8 cellular contexts compared by ENCODE assay signal in the genomic region with DNA sequence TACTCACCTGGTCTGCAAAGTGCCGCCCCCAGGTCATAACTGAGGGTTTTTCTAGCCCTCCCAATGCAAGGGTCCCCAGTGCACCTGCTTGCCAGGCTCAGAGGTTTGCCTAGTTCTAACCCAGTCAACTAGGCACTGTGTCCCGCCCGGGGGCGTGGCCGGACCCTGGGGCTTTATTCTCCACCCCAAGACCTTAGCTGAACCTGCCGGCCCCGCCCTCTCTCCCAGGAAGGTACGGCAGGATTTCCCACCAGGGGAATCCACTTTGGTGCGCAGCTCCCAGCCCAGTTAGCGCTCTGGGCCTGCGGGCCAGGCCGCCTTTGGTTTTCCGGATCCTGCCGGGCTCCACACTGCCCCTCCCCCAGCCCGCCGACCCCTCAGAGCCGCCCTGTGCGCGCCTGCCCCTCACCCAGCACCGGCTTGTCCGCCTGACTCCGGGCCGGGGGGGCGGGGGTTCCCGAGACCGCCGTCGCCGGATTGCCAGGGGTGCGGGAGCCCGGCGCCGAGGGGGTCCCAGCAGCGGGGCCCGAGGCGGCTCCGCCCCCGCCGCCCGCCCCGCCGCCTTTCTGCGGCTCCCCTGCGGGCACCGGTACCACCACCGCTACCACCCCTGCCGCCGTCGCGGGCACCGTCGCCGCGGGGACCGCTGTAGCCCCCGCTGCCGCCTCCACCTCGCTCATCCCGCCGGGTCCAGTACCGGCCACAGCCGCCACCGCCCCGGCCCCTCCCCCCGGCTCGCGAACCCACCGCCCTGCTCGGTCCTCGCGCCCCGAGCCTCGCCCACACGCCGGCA. TPM values are rescaled to one million over a fixed set of nuclear protein-coding genes. Genes with fewer than 3 reads are reported as not detected.
DNase-seq lines count a peak whose midpoint lies in the region; ATAC-seq and TF ChIP-seq lines count a peak whose summit lies in the region.

No MANE protein-coding gene starts in this region.

- intact Hi-C loops in ascending aorta (cut with DNase I) = no loop called here

- peaks cover 23% of the 10 kb centered on the region for H3K4me1 Mint-ChIP-seq in activated naive CD8-positive, alpha-beta T cell (ENCODE audit: low read depth)
- peaks cover 23% of the 10 kb centered on the region for H3K4me1 Mint-ChIP-seq in activated naive CD8-positive, alpha-beta T cell treated with anti-CD3 and anti-CD28 coated beads, Interleukin-2, amount 50 U/mL, for 24 hours

- TF ChIP-seq POLR2A in upper lobe of left lung (IDR thresholded peaks at IDR 0.05) = no peak

- ATAC-seq in activated naive CD8-positive, alpha-beta T cell treated with anti-CD3 and anti-CD28 coated beads, Interleukin-2, amount 50 U/mL, for 24 hours = no peak
- no peak for ATAC-seq in upper lobe of left lung (ENCODE audit: low FRiP score in 2 of 2)
- ATAC-seq in GM19324 (IDR thresholded peaks at IDR 0.05; ENCODE audit: low FRiP score, unreplicated experiment) = no peak

- H3K9me3 Mint-ChIP-seq in activated naive CD8-positive, alpha-beta T cell (ENCODE audit: low read depth) = no peaks in the 10 kb centered on the region
- H3K9me3 Mint-ChIP-seq in activated naive CD8-positive, alpha-beta T cell treated with anti-CD3 and anti-CD28 coated beads, Interleukin-2, amount 50 U/mL, for 24 hours = no peaks in the 10 kb centered on the region

- no peak overlapping the region for H3K9ac ChIP-seq in liver (ENCODE audit: low read depth in 1 of 2, low read length in 2 of 2)

- H3K4me3 ChIP-seq in ascending aorta = peak overlapping the region; percentile 42 to 52
- H3K4me3 ChIP-seq in liver (ENCODE audit: low read depth in 1 of 3, low read length in 3 of 3) = peak overlapping the region in 1 of 3 donors; percentile 25
- peak overlapping the region in 3 of 4 donors; percentile 36 to 46 (median 41) for H3K4me3 ChIP-seq in upper lobe of left lung

- H3K4me1 ChIP-seq in ascending aorta (peaks cover 4 to 22% of the 10 kb centered on the region in 2 donors), liver (ENCODE audit: control insufficient read depth in 4 of 4, insufficient read depth in 4 of 4, low read length in 3 of 4) (peaks cover 11 to 28% (median 17%) of the 10 kb centered on the region in 4 donors), upper lobe of left lung (peaks cover 24 to 34% (median 25%) of the 10 kb centered on the region in 4 donors)

- TF ChIP-seq CTCF in ascending aorta (IDR thresholded peaks at IDR 0.05) (no peak), liver (IDR thresholded peaks at IDR 0.05; ENCODE audit: low read depth, low read length, missing input control) (no peak), upper lobe of left lung (IDR thresholded peaks at IDR 0.05) (no peak)

- H3K27me3 ChIP-seq in ascending aorta (peaks cover 8% of the 10 kb centered on the region), liver (ENCODE audit: control insufficient read depth in 4 of 4, insufficient read depth in 4 of 4, low read length in 3 of 4) (no peaks in the 10 kb centered on the region), upper lobe of left lung (peaks cover 0 to 16% (median 15%) of the 10 kb centered on the region in 4 donors)

- no peak for DNase-seq in activated naive CD8-positive, alpha-beta T cell treated with anti-CD3 and anti-CD28 coated beads, Interleukin-2, amount 50 U/mL, for 24 hours
- DNase-seq in ascending aorta (ENCODE audit: low spot score in 2 of 2) (no peak), upper lobe of left lung (peak; percentile 69 to 88), medulla oblongata (ENCODE audit: extremely low spot score) (no peak), SIG-M5 (lab: John Stamatoyannopoulos, UW) (no peak)

- no peak for TF ChIP-seq EP300 in upper lobe of left lung (IDR thresholded peaks at IDR 0.05)

- H3K36me3 ChIP-seq in ascending aorta (no peaks in the 10 kb centered on the region), liver (ENCODE audit: control insufficient read depth in 4 of 4, insufficient read depth in 3 of 4, low read depth in 1 of 4, low read length in 3 of 4) (no peaks in the 10 kb centered on the region), upper lobe of left lung (no peaks in the 10 kb centered on the region)

- H3K27ac ChIP-seq in ascending aorta = no peak overlapping the region
- no peak overlapping the region for H3K27ac ChIP-seq in liver (ENCODE audit: low read depth in 1 of 2, low read length in 2 of 2)
- H3K27ac ChIP-seq in upper lobe of left lung = no peak overlapping the region

- TF ChIP-seq RAD21 in liver (IDR thresholded peaks at IDR 0.05) = no peak

- peak overlapping the region; percentile 59 for H3K4me3 Mint-ChIP-seq in activated naive CD8-positive, alpha-beta T cell
- H3K4me3 Mint-ChIP-seq in activated naive CD8-positive, alpha-beta T cell treated with anti-CD3 and anti-CD28 coated beads, Interleukin-2, amount 50 U/mL, for 24 hours = no peak overlapping the region

- H3K27me3 Mint-ChIP-seq in activated naive CD8-positive, alpha-beta T cell = peaks cover 3% of the 10 kb centered on the region
- H3K27me3 Mint-ChIP-seq in activated naive CD8-positive, alpha-beta T cell treated with anti-CD3 and anti-CD28 coated beads, Interleukin-2, amount 50 U/mL, for 24 hours = peaks cover 29% of the 10 kb centered on the region

- 16% methylated on average over 75 of the region's 75 CpGs for WGBS in liver
- WGBS in upper lobe of left lung, 2 donors = 9 to 15% methylated on average over 9 to 27 of the region's 75 CpGs

- H3K9me3 ChIP-seq in ascending aorta (no peaks in the 10 kb centered on the region), liver (ENCODE audit: control insufficient read depth in 4 of 4, low read length in 3 of 4) (no peaks in the 10 kb centered on the region), upper lobe of left lung (no peaks in the 10 kb centered on the region)

- H3K36me3 Mint-ChIP-seq in activated naive CD8-positive, alpha-beta T cell = no peaks in the 10 kb centered on the region
- no peaks in the 10 kb centered on the region for H3K36me3 Mint-ChIP-seq in activated naive CD8-positive, alpha-beta T cell treated with anti-CD3 and anti-CD28 coated beads, Interleukin-2, amount 50 U/mL, for 24 hours (ENCODE audit: low read depth)

- H3K27ac Mint-ChIP-seq in activated naive CD8-positive, alpha-beta T cell = no peak overlapping the region
- H3K27ac Mint-ChIP-seq in activated naive CD8-positive, alpha-beta T cell treated with anti-CD3 and anti-CD28 coated beads, Interleukin-2, amount 50 U/mL, for 24 hours = no peak overlapping the region

TF ChIP-seq in liver, 16 proteins besides CTCF, POLR2A, EP300 and RAD21:
- TF ChIP-seq FOXA2 (IDR thresholded peaks at IDR 0.05) = no peak
- TF ChIP-seq RXRA (IDR thresholded peaks at IDR 0.05) = peak; percentile 8 to 45

RNA-seq across cellular contexts. Expression of a gene that starts 0.4 kb away (rescaled TPM):
- total RNA-seq in ascending aorta (not detected), liver (under 1 TPM; 0.61 to 0.75 TPM), upper lobe of left lung (1 to 10 TPM in 3 of 6 donors, under 1 TPM in 2, not detected in 1; 0.14 to 2.2 (median 1.2) TPM)
- polyA plus RNA-seq in liver = under 1 TPM; 0.33 to 0.53 TPM

RNA-seq across cellular contexts. Expression of a gene that starts 12.5 kb away (rescaled TPM):
- 4.9 TPM for total RNA-seq in ascending aorta
- 10 to 100 TPM in 1 of 2 donors, 1 to 10 TPM in 1; 1.2 to 10.6 TPM for total RNA-seq in liver
- 1 to 10 TPM in 1 of 2 donors, under 1 TPM in 1; 0.42 to 1.9 TPM for polyA plus RNA-seq in liver
- total RNA-seq in upper lobe of left lung = 1 to 10 TPM; 1.0 to 5.2 (median 1.2) TPM

RNA-seq across cellular contexts. Expression of a gene that starts 13.4 kb away (rescaled TPM):
- 248 TPM for total RNA-seq in ascending aorta
- 100 to 1,000 TPM; 179 to 206 TPM for total RNA-seq in liver
- 100 to 1,000 TPM; 399 to 506 TPM for polyA plus RNA-seq in liver
- total RNA-seq in upper lobe of left lung = 100 to 1,000 TPM in 5 of 6 donors, 10 to 100 TPM in 1; 84.9 to 303 (median 207) TPM

RNA-seq across cellular contexts. Expression of a gene that starts 21.1 kb away (rescaled TPM):
- 52.4 TPM for total RNA-seq in ascending aorta
- 10 to 100 TPM; 20.8 TPM for total RNA-seq in liver
- polyA plus RNA-seq in liver = 10 to 100 TPM; 24.7 to 43.1 TPM
- total RNA-seq in upper lobe of left lung = 100 to 1,000 TPM in 2 of 6 donors, 10 to 100 TPM in 4; 55.2 to 109 (median 95.7) TPM

RNA-seq across cellular contexts. Expression of a gene that starts 31.7 kb away (rescaled TPM):
- total RNA-seq in ascending aorta (not detected), liver (10 to 100 TPM in 1 of 2 donors, 1 to 10 TPM in 1; 3.0 to 20.2 TPM), upper lobe of left lung (100 to 1,000 TPM in 5 of 6 donors, 10 to 100 TPM in 1; 57.6 to 201 (median 137) TPM)
- polyA plus RNA-seq in liver = 10 to 100 TPM; 19.1 to 35.0 TPM

Comparison
In these comparisons a context has a peak if more than half of its experiments do, and no peak if none do; other contexts are left out.
1. DNase-seq: peak in upper lobe of left lung (2 of 2); none in activated naive CD8-positive, alpha-beta T cell treated with anti-CD3 and anti-CD28 coated beads, Interleukin-2, amount 50 U/mL, for 24 hours (single experiment), ascending aorta (0 of 2), medulla oblongata (single experiment) and SIG-M5 (single experiment).